14 cellular contexts compared by ENCODE assay signal in the genomic region with DNA sequence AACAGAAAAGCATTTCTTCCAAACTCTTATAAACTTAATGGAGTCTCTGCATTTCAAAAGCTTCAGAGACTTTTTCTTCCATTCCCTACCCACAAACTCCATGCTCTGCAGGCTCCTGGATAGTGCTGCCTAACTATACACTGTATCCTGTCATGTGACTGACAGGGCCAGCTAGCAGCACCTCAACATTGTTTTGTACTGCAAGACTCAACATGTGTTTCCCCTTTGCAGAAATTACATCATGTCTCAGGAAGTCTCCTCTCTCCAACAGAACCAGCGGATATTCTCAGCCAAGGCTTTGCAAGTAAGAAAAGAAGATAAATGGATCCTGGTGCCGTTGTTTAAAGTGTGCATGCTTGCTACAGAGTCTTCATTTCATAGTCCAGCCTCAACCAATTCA.
DNase-seq lines count a peak whose midpoint lies in the region; ATAC-seq, FAIRE-seq and TF ChIP-seq lines count a peak whose summit lies in the region.
"Had no signal": no experiment of that assay in that cellular context is flagged by ENCODE, and none has a peak within 500 bp of the region (broad histone marks: within the 10 kb centered on the region; RNA-seq: fewer than 3 reads in every experiment).

No MANE protein-coding gene starts in this region.

- peak overlapping the region in 1 of 3 experiments; percentile 24 for H3K4me3 ChIP-seq in keratinocyte (ENCODE audit: control insufficient read depth in 2 of 3, extremely low read depth in 1 of 3, insufficient read depth in 2 of 3, low read depth in 1 of 3, low read length in 3 of 3)
- H3K4me3 ChIP-seq: pancreas, thyroid gland had no signal

- H3K9me3 ChIP-seq in keratinocyte (ENCODE audit: control insufficient read depth, low read depth, low read length), result no peaks in the 10 kb centered on the region
- H3K9me3 ChIP-seq: pancreas, thyroid gland had no signal

- H4K20me1 ChIP-seq in keratinocyte (ENCODE audit: control insufficient read depth, extremely low read depth, insufficient read depth, low read length), result no peaks in the 10 kb centered on the region

- ATAC-seq in HG03039 (IDR thresholded peaks at IDR 0.05; ENCODE audit: unreplicated experiment), result no peak
- ATAC-seq: pancreas had no signal

- H3K9me1 ChIP-seq in keratinocyte (ENCODE audit: control insufficient read depth, extremely low read depth, insufficient read depth, low read length), result no peaks in the 10 kb centered on the region

- DNase-seq in AG09319 (ENCODE audit: extremely low read depth, low read depth) (peak; percentile 59), KG1 (lab: John Stamatoyannopoulos, UW) (peak; percentile 25), dedifferentiated amniotic fluid mesenchymal stem cell (ENCODE audit: extremely low spot score) (peak; percentile 19), keratinocyte (ENCODE audit: low read depth, low spot score) (peak; percentile 30), DMS153 treated with DMSO at 0.1 percent for 48 hours (lab: John Stamatoyannopoulos, UW; ENCODE audit: unreplicated experiment) (no peak), NCI-H1694 (lab: John Stamatoyannopoulos, UW) (no peak)
- no peak for DNase-seq in activated CD4-positive, alpha-beta T cell treated with anti-CD3 and anti-CD28 coated beads for 1 hour
- DNase-seq: activated CD4-positive, alpha-beta memory T cell treated with anti-CD3 and anti-CD28 coated beads, Interleukin-2, amount 10 ng/mL, durations not matched to agents 7 days and 5 days; activated naive CD4-positive, alpha-beta T cell treated with anti-CD3 and anti-CD28 coated beads, Interleukin-2, amount 50 U/mL, for 16 hours; C1 segment of cervical spinal cord; effector memory CD4-positive, alpha-beta T cell; pancreas; thyroid gland had no signal

- dilution Hi-C loops in keratinocyte (cut with MboI; ENCODE audit: extremely low pct_ligation_motif_present, low sequenced_read_pairs), result no loop called here

- H3K79me2 ChIP-seq in keratinocyte (ENCODE audit: control insufficient read depth, insufficient read depth, low read length), result no peaks in the 10 kb centered on the region

- H3K9ac ChIP-seq in keratinocyte (ENCODE audit: control insufficient read depth, extremely low read depth, insufficient read depth, low read length), result no peak overlapping the region

- H3K27me3 ChIP-seq in keratinocyte (ENCODE audit: control insufficient read depth, extremely low read depth, insufficient read depth, low read length), result no peaks in the 10 kb centered on the region
- H3K27me3 ChIP-seq: pancreas, thyroid gland had no signal

- H2AFZ ChIP-seq in keratinocyte (ENCODE audit: control insufficient read depth, low read length), result peak overlapping the region; percentile 41

- no peak overlapping the region for H3K27ac ChIP-seq in keratinocyte (ENCODE audit: control insufficient read depth, insufficient read depth, low read length)
- H3K27ac ChIP-seq: pancreas, thyroid gland had no signal

- peaks cover 16% of the 10 kb centered on the region for H3K4me1 ChIP-seq in keratinocyte (ENCODE audit: control insufficient read depth, extremely low read depth, insufficient read depth, low read length)
- H3K4me1 ChIP-seq: pancreas had no signal

- H3K36me3 ChIP-seq in keratinocyte (ENCODE audit: control insufficient read depth in 2 of 2, extremely low read depth in 1 of 2, insufficient read depth in 2 of 2, low read length in 2 of 2), result no peaks in the 10 kb centered on the region
- H3K36me3 ChIP-seq: pancreas, thyroid gland had no signal

- TF ChIP-seq CTCF in AG09319 (IDR thresholded peaks at IDR 0.05; ENCODE audit: low read depth, low read length) (no peak), keratinocyte (optimal IDR thresholded peaks at IDR 0.05 in 1 of 3, IDR thresholded peaks at IDR 0.05 in 1 of 3, conservative IDR thresholded peaks at IDR 0.05 in 1 of 3; ENCODE audit: extremely low read depth in 1 of 3, insufficient read depth in 2 of 3, low read length in 3 of 3) (no peak)

- peak overlapping the region; percentile 79 for H3K4me2 ChIP-seq in keratinocyte (ENCODE audit: control insufficient read depth, extremely low read depth, insufficient read depth, low read depth, low read length)

- peak; percentile 98 for FAIRE-seq in keratinocyte (lab: Jason Lieb, UNC)
- FAIRE-seq: pancreas had no signal

Comparison
In these comparisons a context has a peak if more than half of its experiments do, and no peak if none do; other contexts are left out.
1. DNase-seq: peak in AG09319 (single experiment), KG1 (single experiment), dedifferentiated amniotic fluid mesenchymal stem cell (single experiment) and keratinocyte (single experiment); none in activated CD4-positive, alpha-beta T cell treated with anti-CD3 and anti-CD28 coated beads for 1 hour (single experiment), DMS153 treated with DMSO at 0.1 percent for 48 hours (single experiment) and NCI-H1694 (single experiment).